8 cellular contexts compared by ENCODE assay signal in the genomic region with DNA sequence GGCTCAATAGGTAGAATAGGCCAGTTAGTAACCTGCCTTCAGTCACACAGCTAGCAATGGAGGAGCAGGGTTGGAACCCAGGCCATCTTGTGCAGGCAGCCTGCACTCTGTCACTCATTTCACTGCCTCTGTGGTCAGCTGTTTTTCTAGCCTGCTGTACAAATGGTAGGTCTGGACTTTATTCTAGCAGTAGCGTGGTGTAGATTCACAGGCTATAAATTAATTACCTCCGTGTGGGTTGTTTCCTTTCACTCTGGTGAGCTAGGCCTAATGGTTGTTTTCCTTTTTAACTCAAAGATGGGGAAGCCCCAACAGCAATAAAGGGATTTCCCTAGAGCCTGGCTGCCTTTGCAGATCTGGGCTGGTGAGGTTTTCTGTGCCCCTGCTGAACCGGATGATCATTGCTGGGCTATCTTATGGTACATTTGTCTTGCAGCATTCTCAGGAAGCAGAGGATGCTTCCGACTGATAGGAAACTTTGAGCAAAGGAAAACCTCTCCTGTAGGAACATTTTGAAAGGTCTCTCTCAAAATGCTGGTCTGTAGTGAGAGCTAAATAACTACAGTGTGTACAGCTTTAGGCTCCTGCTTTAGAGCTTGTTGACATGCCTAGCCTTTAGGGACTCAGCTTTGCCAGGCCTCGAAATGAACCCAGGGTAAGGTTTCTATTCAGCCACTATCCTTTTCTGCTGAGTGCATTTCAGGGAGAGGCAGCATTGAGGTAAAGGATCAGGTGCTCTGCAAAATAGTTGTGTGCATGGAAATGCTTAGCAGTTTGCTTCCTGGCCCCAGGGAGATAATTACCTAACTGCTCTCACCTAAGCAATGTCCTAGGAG.
DNase-seq lines count a peak whose midpoint lies in the region; ATAC-seq and TF ChIP-seq lines count a peak whose summit lies in the region.

No MANE protein-coding gene starts in this region.

- 0 out of 2 replicates have a peak, but pooled peaks cover 1% of the 10 kb centered on the region for H3K4me1 ChIP-seq in IMR-90 (ENCODE audit: control insufficient read depth, insufficient read depth, low read length)
- H3K4me1 ChIP-seq in smooth muscle cell (ENCODE audit: low read depth) = no peaks in the 10 kb centered on the region

- H3K9ac ChIP-seq in IMR-90 (ENCODE audit: low read depth, low read length) (no peak overlapping the region), smooth muscle cell (ENCODE audit: low read depth) (no peak overlapping the region)

- no peak overlapping the region for H3K56ac ChIP-seq in IMR-90 (ENCODE audit: extremely low read depth, insufficient read depth, low read length)

- H2AK9ac ChIP-seq in IMR-90 (replicated peaks; ENCODE audit: low read depth, low read length, poor library complexity) = no peak overlapping the region

- POLR2A ChIA-PET in IMR-90 (lab: Charles Lee; ENCODE audit: unreplicated experiment) = no interaction called here

- H4K8ac ChIP-seq in IMR-90 (ENCODE audit: low read depth in 2 of 2, low read length in 2 of 2) = 0 out of 4 replicates have a peak overlapping the region, but pooled peaks of 1 of the 2 experiments have one; percentile 27

- peak overlapping the region; percentile 52; the same call in 1 of the 2 replicates for H3K14ac ChIP-seq in IMR-90 (replicated peaks; ENCODE audit: low read depth, low read length)

- intact Hi-C loops in IMR-90 (cut with micrococcal nuclease) = no loop called here
- intact Hi-C loops in activated naive CD4-positive, alpha-beta T cell treated with anti-CD3 and anti-CD28 coated beads for 36 hours (cut with micrococcal nuclease) = loop anchor here (1.0 to 10.0 kb wide), 6 partner anchors 23 to 436 kb away; partner anchors contain the start of genes CAPZA2, MET and ST7

- peak; percentile 99 for ATAC-seq in GM21447 (IDR thresholded peaks at IDR 0.05; ENCODE audit: unreplicated experiment)
- no peak for ATAC-seq in IMR-90 (ENCODE audit: low read depth)

- no peaks in the 10 kb centered on the region for H3K9me3 ChIP-seq in IMR-90 (ENCODE audit: control insufficient read depth, insufficient read depth, low read length)
- no peaks in the 10 kb centered on the region for H3K9me3 ChIP-seq in smooth muscle cell (replicated peaks; ENCODE audit: low read depth)

- TF ChIP-seq RAD21 in IMR-90 (IDR thresholded peaks at IDR 0.05; ENCODE audit: low read length) = no peak

- no peaks in the 10 kb centered on the region for H3K79me2 ChIP-seq in smooth muscle cell (ENCODE audit: low read depth)

- H3K4me2 ChIP-seq in IMR-90 (ENCODE audit: low read depth, low read length) = no peak overlapping the region
- H3K4me2 ChIP-seq in smooth muscle cell = peak overlapping the region; percentile 13

- peak overlapping the region; percentile 41; the same call in 1 of the 2 replicates for H3K4me3 ChIP-seq in GM08714 (ENCODE audit: low read length)
- H3K4me3 ChIP-seq in IMR-90 (ENCODE audit: insufficient read depth, low read depth, low read length) = no peak overlapping the region
- H3K4me3 ChIP-seq in smooth muscle cell = no peak overlapping the region

- DNase-seq in IMR-90 = no peak
- DNase-seq in activated naive CD4-positive, alpha-beta T cell treated with anti-CD3 and anti-CD28 coated beads for 36 hours = peak; percentile 75
- no peak for DNase-seq in smooth muscle cell (lab: John Stamatoyannopoulos, UW; ENCODE audit: unreplicated experiment)
- no peak for DNase-seq in COR-L47 (lab: John Stamatoyannopoulos, UW)
- DNase-seq in KBM-7 = no peak
- no peak for DNase-seq in hepatic stellate cell (ENCODE audit: low spot score)

- no peak for TF ChIP-seq CTCF in IMR-90 (conservative IDR thresholded peaks at IDR 0.05; ENCODE audit: low read depth, low read length)
- no peak for TF ChIP-seq CTCF in smooth muscle cell (IDR thresholded peaks at IDR 0.05; ENCODE audit: borderline replicate concordance, insufficient read depth, poor library complexity, severe bottlenecking)

- H4K5ac ChIP-seq in IMR-90 (ENCODE audit: low read depth, low read length) = no peak overlapping the region

- H3K4me1 Mint-ChIP-seq in activated naive CD4-positive, alpha-beta T cell treated with anti-CD3 and anti-CD28 coated beads for 36 hours (ENCODE audit: low read depth) = peaks cover 34% of the 10 kb centered on the region

- H3K9me3 Mint-ChIP-seq in activated naive CD4-positive, alpha-beta T cell treated with anti-CD3 and anti-CD28 coated beads for 36 hours = peaks cover 4% of the 10 kb centered on the region

- peak overlapping the region; percentile 24 for H3K27ac Mint-ChIP-seq in activated naive CD4-positive, alpha-beta T cell treated with anti-CD3 and anti-CD28 coated beads for 36 hours

- BruUV-seq in IMR-90 (replicated peaks; lab: Mats Ljungman, UMichigan) = no TSS peak

- in situ Hi-C loops in IMR-90 (cut with MboI; ENCODE audit: low sequenced_read_pairs) = no loop called here
- in situ Hi-C loops in KBM-7 (cut with MboI; ENCODE audit: low pct_unique_long_range_greater_than_20kb, low sequenced_read_pairs) = loop anchor here (25.0 kb wide), 1 partner anchor 98 kb away; no protein-coding TSS in a partner anchor

- H2AFZ ChIP-seq in IMR-90 (replicated peaks; ENCODE audit: low read length, poor library complexity) (no peak overlapping the region), smooth muscle cell (ENCODE audit: low read depth) (no peak overlapping the region)

- H3K36me3 ChIP-seq in IMR-90 (ENCODE audit: control insufficient read depth, insufficient read depth, low read length) (no peaks in the 10 kb centered on the region), smooth muscle cell (ENCODE audit: low read depth) (no peaks in the 10 kb centered on the region)

- no peaks in the 10 kb centered on the region for H4K20me1 ChIP-seq in IMR-90 (ENCODE audit: insufficient read depth, low read length)
- H4K20me1 ChIP-seq in smooth muscle cell (ENCODE audit: low read depth) = peaks cover 9% of the 10 kb centered on the region

- no peak overlapping the region for H2BK5ac ChIP-seq in IMR-90 (ENCODE audit: low read depth, low read length, poor library complexity, severe bottlenecking)

- H2BK20ac ChIP-seq in IMR-90 (ENCODE audit: low read depth, low read length) = no peak overlapping the region

- no peak overlapping the region for H4K91ac ChIP-seq in IMR-90 (ENCODE audit: insufficient read depth, low read depth, low read length)

- no peak overlapping the region for H2BK120ac ChIP-seq in IMR-90 (ENCODE audit: low read depth, low read length)

- H3K18ac ChIP-seq in IMR-90 (ENCODE audit: low read depth, low read length) = no peak overlapping the region; the same call in 1 of the 2 replicates

- H3F3A ChIP-seq in smooth muscle cell (ENCODE audit: low read depth) = no peaks in the 10 kb centered on the region

- H2AK5ac ChIP-seq in IMR-90 (ENCODE audit: low read depth, low read length) = no peak overlapping the region

- TF ChIP-seq POLR2A in IMR-90 (IDR thresholded peaks at IDR 0.05; ENCODE audit: low read depth, low read length) = no peak

- dilution Hi-C loops in IMR-90 (cut with HindIII; ENCODE audit: low sequenced_read_pairs, unreplicated experiment) = no loop called here

- H3K27me3 Mint-ChIP-seq in activated naive CD4-positive, alpha-beta T cell treated with anti-CD3 and anti-CD28 coated beads for 36 hours (ENCODE audit: low read depth) = no peaks in the 10 kb centered on the region

- no peak overlapping the region; the same call in 2 of the 3 replicates for H2BK15ac ChIP-seq in IMR-90 (ENCODE audit: low read depth, low read length)

- H3K23ac ChIP-seq in IMR-90 (ENCODE audit: low read depth, low read length) = no peak overlapping the region; the same call in 1 of the 2 replicates

- no peaks in the 10 kb centered on the region for H3K9me1 ChIP-seq in IMR-90 (ENCODE audit: insufficient read depth, low read length)

- peaks cover 3% of the 10 kb centered on the region for H3K36me3 Mint-ChIP-seq in activated naive CD4-positive, alpha-beta T cell treated with anti-CD3 and anti-CD28 coated beads for 36 hours (ENCODE audit: low read depth)

- H3K27ac ChIP-seq in IMR-90 (ENCODE audit: insufficient read depth, low read length) = no peak overlapping the region
- no peak overlapping the region for H3K27ac ChIP-seq in smooth muscle cell (ENCODE audit: low read depth)

- CTCF ChIA-PET in IMR-90 (lab: Yijun Ruan, JAX) = interaction anchor here (1.1 kb wide), 1 partner anchor 180 kb away, joined by 3 read pairs; no protein-coding TSS in a partner anchor
- CTCF ChIA-PET in activated naive CD4-positive, alpha-beta T cell treated with anti-CD3 and anti-CD28 coated beads for 36 hours (lab: Charles Lee) = interaction anchor here (0.6 to 2.4 kb wide), 8 partner anchors 8 to 180 kb away, joined by 3 to 13 read pairs (median 4); no protein-coding TSS in a partner anchor

- peaks cover 8 to 9% of the 10 kb centered on the region in 2 experiments; a peak in 2 of 4 replicates for H3K79me1 ChIP-seq in IMR-90 (ENCODE audit: low read depth in 1 of 2, low read length in 2 of 2)

- no CpG with 5 or more reads among the region's 5 CpGs for WGBS in IMR-90 (ENCODE audit: extremely low coverage in 2 of 2, insufficient read length in 1 of 2), 2 experiments
- WGBS in smooth muscle cell (ENCODE audit: low lambda C conversion rate) = 31% methylated on average over 5 of the region's 5 CpGs

- H3K27me3 ChIP-seq in IMR-90 (ENCODE audit: control insufficient read depth, insufficient read depth, low read length) (no peaks in the 10 kb centered on the region), smooth muscle cell (ENCODE audit: low read depth) (no peaks in the 10 kb centered on the region)

- H3K4me3 Mint-ChIP-seq in activated naive CD4-positive, alpha-beta T cell treated with anti-CD3 and anti-CD28 coated beads for 36 hours = peak overlapping the region; percentile 27

- H3K4ac ChIP-seq in IMR-90 (ENCODE audit: low read depth, low read length) = no peak overlapping the region

TF ChIP-seq in IMR-90, 13 proteins besides CTCF, POLR2A, EP300 and RAD21 (continues in another document):
- TF ChIP-seq CHD1 (IDR thresholded peaks at IDR 0.05; ENCODE audit: low read depth, low read length) (no peak), RCOR1 (IDR thresholded peaks at IDR 0.05; ENCODE audit: insufficient replicate concordance, low read length) (no peak), BHLHE40 (IDR thresholded peaks at IDR 0.05; ENCODE audit: low read depth, low read length) (no peak), NFE2L2 (IDR thresholded peaks at IDR 0.05; ENCODE audit: low read depth, low read length) (no peak), RFX5 (IDR thresholded peaks at IDR 0.05; ENCODE audit: low read depth, low read length) (no peak), FOS (IDR thresholded peaks at IDR 0.05; ENCODE audit: low read depth, low read length) (no peak), MXI1 (IDR thresholded peaks at IDR 0.05; ENCODE audit: borderline replicate concordance, low read depth, low read length) (no peak), MAFK (IDR thresholded peaks at IDR 0.05; ENCODE audit: low read depth, low read length) (no peak), MAZ (IDR thresholded peaks at IDR 0.05; ENCODE audit: borderline replicate concordance, low read depth, low read length) (no peak)
